In the genomic region with DNA sequence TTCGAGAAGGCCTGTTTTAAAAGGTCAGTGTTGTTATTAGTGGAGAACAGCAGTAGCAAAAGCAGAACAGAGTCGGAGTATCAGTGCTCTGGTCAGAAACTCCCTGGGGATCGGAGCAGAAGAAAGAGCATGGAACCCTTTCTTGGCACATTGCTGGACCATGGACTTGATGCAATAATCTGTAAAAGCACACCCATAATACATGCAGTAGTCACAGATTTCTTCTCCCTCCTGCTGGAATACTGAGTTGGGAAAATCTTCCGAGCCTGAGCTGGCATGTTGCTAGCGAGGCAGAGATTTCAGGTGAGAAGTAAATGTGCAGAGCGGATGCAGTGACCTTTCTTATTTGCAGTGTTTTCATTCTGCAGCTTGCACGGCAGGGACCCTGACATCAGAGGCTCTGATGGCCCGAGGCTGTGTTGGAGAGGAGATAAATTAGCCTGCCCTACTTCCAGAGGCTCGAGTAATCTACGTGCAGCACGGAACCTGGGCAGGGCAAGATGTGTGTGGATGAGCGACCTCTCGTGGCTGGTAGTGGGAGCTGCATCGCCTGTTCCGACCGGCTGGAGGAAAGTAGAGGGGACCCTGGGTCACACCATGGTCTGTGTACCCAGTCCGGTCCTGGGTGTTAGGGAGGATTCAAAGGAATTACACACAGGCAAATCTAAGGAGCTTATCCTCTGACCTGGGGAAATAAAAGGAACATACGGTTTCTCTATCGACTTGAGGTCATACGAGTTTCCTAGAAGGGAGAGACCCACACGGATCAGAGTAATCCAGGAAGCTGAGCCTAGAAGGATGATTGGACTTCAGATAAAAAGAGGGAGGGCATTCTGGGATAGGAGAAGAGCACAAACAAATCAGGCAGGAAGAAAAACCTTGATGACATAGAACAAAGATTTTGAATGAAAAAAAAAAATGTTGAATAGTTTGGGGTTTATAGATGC, we compare ENCODE assay signal across 1 cellular context.
TF ChIP-seq lines count a peak whose summit lies in the region.

No MANE protein-coding gene starts in this region.

TF ChIP-seq in HepG2, 621 proteins besides CTCF, POLR2A, EP300 and RAD21 (continued from another document and continues in another):
- TF ChIP-seq, protein P1, sequence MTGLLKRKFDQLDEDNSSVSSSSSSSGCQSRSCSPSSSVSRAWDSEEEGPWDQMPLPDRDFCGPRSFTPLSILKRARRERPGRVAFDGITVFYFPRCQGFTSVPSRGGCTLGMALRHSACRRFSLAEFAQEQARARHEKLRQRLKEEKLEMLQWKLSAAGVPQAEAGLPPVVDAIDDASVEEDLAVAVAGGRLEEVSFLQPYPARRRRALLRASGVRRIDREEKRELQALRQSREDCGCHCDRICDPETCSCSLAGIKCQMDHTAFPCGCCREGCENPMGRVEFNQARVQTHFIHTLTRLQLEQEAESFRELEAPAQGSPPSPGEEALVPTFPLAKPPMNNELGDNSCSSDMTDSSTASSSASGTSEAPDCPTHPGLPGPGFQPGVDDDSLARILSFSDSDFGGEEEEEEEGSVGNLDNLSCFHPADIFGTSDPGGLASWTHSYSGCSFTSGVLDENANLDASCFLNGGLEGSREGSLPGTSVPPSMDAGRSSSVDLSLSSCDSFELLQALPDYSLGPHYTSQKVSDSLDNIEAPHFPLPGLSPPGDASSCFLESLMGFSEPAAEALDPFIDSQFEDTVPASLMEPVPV (CRISPR knock-in tag; IDR thresholded peaks at IDR 0.05) = no peak
- TF ChIP-seq TBX2 (CRISPR knock-in tag; IDR thresholded peaks at IDR 0.05; ENCODE audit: borderline replicate concordance) (no peak), LCORL (IDR thresholded peaks at IDR 0.05) (no peak), LCORL (CRISPR knock-in tag; IDR thresholded peaks at IDR 0.05) (peak; percentile 34; the same call in 1 of the 2 replicates), HNF4A (CRISPR knock-in tag; IDR thresholded peaks at IDR 0.05) (no peak), ZNF788 (CRISPR knock-in tag; IDR thresholded peaks at IDR 0.05; ENCODE audit: borderline replicate concordance) (no peak), FOXJ3 (CRISPR knock-in tag; IDR thresholded peaks at IDR 0.05; ENCODE audit: borderline replicate concordance) (no peak), ZIK1 (CRISPR knock-in tag; IDR thresholded peaks at IDR 0.05; ENCODE audit: borderline replicate concordance, low read depth) (no peak), ZNF614 (CRISPR knock-in tag; IDR thresholded peaks at IDR 0.05; ENCODE audit: borderline replicate concordance) (no peak; the same call in 1 of the 2 replicates), ZFX (CRISPR knock-in tag; IDR thresholded peaks at IDR 0.05; ENCODE audit: low read depth) (peak; percentile 11; the same call in 1 of the 2 replicates), FIP1L1 (IDR thresholded peaks at IDR 0.05; ENCODE audit: borderline replicate concordance, insufficient read depth, low read depth, low read length) (no peak), ZNF44 (CRISPR knock-in tag; IDR thresholded peaks at IDR 0.05) (0 out of 2 replicates have a peak, but pooled peaks have one; percentile 57), GATAD1 (CRISPR knock-in tag; IDR thresholded peaks at IDR 0.05) (peak; percentile 34; the same call in 1 of the 2 replicates), GTF3A (CRISPR knock-in tag; conservative IDR thresholded peaks at IDR 0.05) (no peak), MED1 (CRISPR knock-in tag; IDR thresholded peaks at IDR 0.05) (peak; percentile 9; the same call in 1 of the 2 replicates), IRX3 (CRISPR knock-in tag; IDR thresholded peaks at IDR 0.05; ENCODE audit: borderline replicate concordance, low read depth) (no peak), BORCS8-MEF2B (CRISPR knock-in tag; IDR thresholded peaks at IDR 0.05) (peak; percentile 41; the same call in 1 of the 2 replicates), CEBPB (IDR thresholded peaks at IDR 0.05; ENCODE audit: borderline replicate concordance, low read depth, low read length) (no peak), ZNF230 (CRISPR knock-in tag; IDR thresholded peaks at IDR 0.05) (peak; percentile 40; the same call in 1 of the 2 replicates), ATRX (CRISPR knock-in tag; IDR thresholded peaks at IDR 0.05; ENCODE audit: borderline replicate concordance) (no peak), KLF9 (CRISPR knock-in tag; IDR thresholded peaks at IDR 0.05; ENCODE audit: low read depth) (no peak), ZNF317 (CRISPR knock-in tag; IDR thresholded peaks at IDR 0.05) (no peak), GABPB1 (CRISPR knock-in tag; IDR thresholded peaks at IDR 0.05) (0 out of 2 replicates have a peak, but pooled peaks have one; percentile 23), ZNF274 (CRISPR knock-in tag; IDR thresholded peaks at IDR 0.05) (peak; percentile 72; the same call in 1 of the 2 replicates), SNAPC2 (CRISPR knock-in tag; IDR thresholded peaks at IDR 0.05) (no peak), ZNF547 (CRISPR knock-in tag; IDR thresholded peaks at IDR 0.05) (no peak), ZNF205 (CRISPR knock-in tag; IDR thresholded peaks at IDR 0.05) (no peak), HIVEP1 (CRISPR knock-in tag; IDR thresholded peaks at IDR 0.05) (no peak), ZNF589 (CRISPR knock-in tag; conservative IDR thresholded peaks at IDR 0.05) (no peak), AKAP8 (CRISPR knock-in tag; IDR thresholded peaks at IDR 0.05) (no peak), RFX5 (IDR thresholded peaks at IDR 0.05; ENCODE audit: low read depth, low read length) (no peak), EED (CRISPR knock-in tag; IDR thresholded peaks at IDR 0.05) (no peak), HNRNPL (IDR thresholded peaks at IDR 0.05; ENCODE audit: low read depth, low read length) (no peak), SPEN (CRISPR knock-in tag; IDR thresholded peaks at IDR 0.05; ENCODE audit: low read depth) (0 out of 2 replicates have a peak, but pooled peaks have one; percentile 21), AGO2 (optimal IDR thresholded peaks at IDR 0.05; ENCODE audit: low read depth, low read length) (no peak), HOXA3 (CRISPR knock-in tag; IDR thresholded peaks at IDR 0.05) (no peak), STAT5B (CRISPR knock-in tag; IDR thresholded peaks at IDR 0.05) (no peak), ZNF460 (CRISPR knock-in tag; IDR thresholded peaks at IDR 0.05; ENCODE audit: borderline replicate concordance) (no peak), MAFK (conservative IDR thresholded peaks at IDR 0.05 in 1 of 2, IDR thresholded peaks at IDR 0.05 in 1 of 2; ENCODE audit: low read length in 2 of 2) (no peak), ZFYVE20 (CRISPR knock-in tag; IDR thresholded peaks at IDR 0.05; ENCODE audit: borderline replicate concordance, low read depth) (no peak), WIZ (CRISPR knock-in tag; IDR thresholded peaks at IDR 0.05) (peak; percentile 46), ETV6 (CRISPR knock-in tag; conservative IDR thresholded peaks at IDR 0.05) (no peak), ZNF501 (CRISPR knock-in tag; IDR thresholded peaks at IDR 0.05) (peak; percentile 49; the same call in 1 of the 2 replicates), ZNF30 (CRISPR knock-in tag; IDR thresholded peaks at IDR 0.05) (no peak), SMYD3 (CRISPR knock-in tag; IDR thresholded peaks at IDR 0.05) (no peak), MEIS2 (CRISPR knock-in tag; IDR thresholded peaks at IDR 0.05) (no peak), MYC (CRISPR knock-in tag; IDR thresholded peaks at IDR 0.05; ENCODE audit: borderline replicate concordance) (peak; percentile 49; the same call in 1 of the 2 replicates), SUZ12 (IDR thresholded peaks at IDR 0.05; ENCODE audit: low read depth, low read length) (no peak), CAMTA2 (CRISPR knock-in tag; IDR thresholded peaks at IDR 0.05; ENCODE audit: borderline replicate concordance) (no peak), ZNF607 (CRISPR knock-in tag; IDR thresholded peaks at IDR 0.05; ENCODE audit: borderline replicate concordance) (no peak), GABPA (IDR thresholded peaks at IDR 0.05; ENCODE audit: low read depth, low read length) (no peak), GABPA (CRISPR knock-in tag; IDR thresholded peaks at IDR 0.05; ENCODE audit: low read depth) (no peak), ETV5 (CRISPR knock-in tag; IDR thresholded peaks at IDR 0.05; ENCODE audit: borderline replicate concordance) (no peak)
- TF ChIP-seq, protein P2, sequence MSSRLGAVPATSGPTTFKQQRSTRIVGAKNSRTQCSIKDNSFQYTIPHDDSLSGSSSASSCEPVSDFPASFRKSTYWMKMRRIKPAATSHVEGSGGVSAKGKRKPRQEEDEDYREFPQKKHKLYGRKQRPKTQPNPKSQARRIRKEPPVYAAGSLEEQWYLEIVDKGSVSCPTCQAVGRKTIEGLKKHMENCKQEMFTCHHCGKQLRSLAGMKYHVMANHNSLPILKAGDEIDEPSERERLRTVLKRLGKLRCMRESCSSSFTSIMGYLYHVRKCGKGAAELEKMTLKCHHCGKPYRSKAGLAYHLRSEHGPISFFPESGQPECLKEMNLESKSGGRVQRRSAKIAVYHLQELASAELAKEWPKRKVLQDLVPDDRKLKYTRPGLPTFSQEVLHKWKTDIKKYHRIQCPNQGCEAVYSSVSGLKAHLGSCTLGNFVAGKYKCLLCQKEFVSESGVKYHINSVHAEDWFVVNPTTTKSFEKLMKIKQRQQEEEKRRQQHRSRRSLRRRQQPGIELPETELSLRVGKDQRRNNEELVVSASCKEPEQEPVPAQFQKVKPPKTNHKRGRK (CRISPR knock-in tag; IDR thresholded peaks at IDR 0.05) = no peak
- TF ChIP-seq, protein P3, sequence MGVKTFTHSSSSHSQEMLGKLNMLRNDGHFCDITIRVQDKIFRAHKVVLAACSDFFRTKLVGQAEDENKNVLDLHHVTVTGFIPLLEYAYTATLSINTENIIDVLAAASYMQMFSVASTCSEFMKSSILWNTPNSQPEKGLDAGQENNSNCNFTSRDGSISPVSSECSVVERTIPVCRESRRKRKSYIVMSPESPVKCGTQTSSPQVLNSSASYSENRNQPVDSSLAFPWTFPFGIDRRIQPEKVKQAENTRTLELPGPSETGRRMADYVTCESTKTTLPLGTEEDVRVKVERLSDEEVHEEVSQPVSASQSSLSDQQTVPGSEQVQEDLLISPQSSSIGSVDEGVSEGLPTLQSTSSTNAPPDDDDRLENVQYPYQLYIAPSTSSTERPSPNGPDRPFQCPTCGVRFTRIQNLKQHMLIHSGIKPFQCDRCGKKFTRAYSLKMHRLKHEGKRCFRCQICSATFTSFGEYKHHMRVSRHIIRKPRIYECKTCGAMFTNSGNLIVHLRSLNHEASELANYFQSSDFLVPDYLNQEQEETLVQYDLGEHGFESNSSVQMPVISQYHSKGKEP (CRISPR knock-in tag; IDR thresholded peaks at IDR 0.05) = no peak
- TF ChIP-seq, protein P4, sequence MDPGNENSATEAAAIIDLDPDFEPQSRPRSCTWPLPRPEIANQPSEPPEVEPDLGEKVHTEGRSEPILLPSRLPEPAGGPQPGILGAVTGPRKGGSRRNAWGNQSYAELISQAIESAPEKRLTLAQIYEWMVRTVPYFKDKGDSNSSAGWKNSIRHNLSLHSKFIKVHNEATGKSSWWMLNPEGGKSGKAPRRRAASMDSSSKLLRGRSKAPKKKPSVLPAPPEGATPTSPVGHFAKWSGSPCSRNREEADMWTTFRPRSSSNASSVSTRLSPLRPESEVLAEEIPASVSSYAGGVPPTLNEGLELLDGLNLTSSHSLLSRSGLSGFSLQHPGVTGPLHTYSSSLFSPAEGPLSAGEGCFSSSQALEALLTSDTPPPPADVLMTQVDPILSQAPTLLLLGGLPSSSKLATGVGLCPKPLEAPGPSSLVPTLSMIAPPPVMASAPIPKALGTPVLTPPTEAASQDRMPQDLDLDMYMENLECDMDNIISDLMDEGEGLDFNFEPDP (CRISPR knock-in tag; conservative IDR thresholded peaks at IDR 0.05) = no peak
- TF ChIP-seq, protein P5, sequence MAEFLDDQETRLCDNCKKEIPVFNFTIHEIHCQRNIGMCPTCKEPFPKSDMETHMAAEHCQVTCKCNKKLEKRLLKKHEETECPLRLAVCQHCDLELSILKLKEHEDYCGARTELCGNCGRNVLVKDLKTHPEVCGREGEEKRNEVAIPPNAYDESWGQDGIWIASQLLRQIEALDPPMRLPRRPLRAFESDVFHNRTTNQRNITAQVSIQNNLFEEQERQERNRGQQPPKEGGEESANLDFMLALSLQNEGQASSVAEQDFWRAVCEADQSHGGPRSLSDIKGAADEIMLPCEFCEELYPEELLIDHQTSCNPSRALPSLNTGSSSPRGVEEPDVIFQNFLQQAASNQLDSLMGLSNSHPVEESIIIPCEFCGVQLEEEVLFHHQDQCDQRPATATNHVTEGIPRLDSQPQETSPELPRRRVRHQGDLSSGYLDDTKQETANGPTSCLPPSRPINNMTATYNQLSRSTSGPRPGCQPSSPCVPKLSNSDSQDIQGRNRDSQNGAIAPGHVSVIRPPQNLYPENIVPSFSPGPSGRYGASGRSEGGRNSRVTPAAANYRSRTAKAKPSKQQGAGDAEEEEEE (CRISPR knock-in tag; IDR thresholded peaks at IDR 0.05; ENCODE audit: borderline replicate concordance) = 0 out of 2 replicates have a peak, but pooled peaks have one; percentile 64
- TF ChIP-seq, protein P6, sequence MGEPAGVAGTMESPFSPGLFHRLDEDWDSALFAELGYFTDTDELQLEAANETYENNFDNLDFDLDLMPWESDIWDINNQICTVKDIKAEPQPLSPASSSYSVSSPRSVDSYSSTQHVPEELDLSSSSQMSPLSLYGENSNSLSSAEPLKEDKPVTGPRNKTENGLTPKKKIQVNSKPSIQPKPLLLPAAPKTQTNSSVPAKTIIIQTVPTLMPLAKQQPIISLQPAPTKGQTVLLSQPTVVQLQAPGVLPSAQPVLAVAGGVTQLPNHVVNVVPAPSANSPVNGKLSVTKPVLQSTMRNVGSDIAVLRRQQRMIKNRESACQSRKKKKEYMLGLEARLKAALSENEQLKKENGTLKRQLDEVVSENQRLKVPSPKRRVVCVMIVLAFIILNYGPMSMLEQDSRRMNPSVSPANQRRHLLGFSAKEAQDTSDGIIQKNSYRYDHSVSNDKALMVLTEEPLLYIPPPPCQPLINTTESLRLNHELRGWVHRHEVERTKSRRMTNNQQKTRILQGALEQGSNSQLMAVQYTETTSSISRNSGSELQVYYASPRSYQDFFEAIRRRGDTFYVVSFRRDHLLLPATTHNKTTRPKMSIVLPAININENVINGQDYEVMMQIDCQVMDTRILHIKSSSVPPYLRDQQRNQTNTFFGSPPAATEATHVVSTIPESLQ (CRISPR knock-in tag; conservative IDR thresholded peaks at IDR 0.05) = 0 out of 2 replicates have a peak, but pooled peaks have one; percentile 52
- TF ChIP-seq, protein P7, sequence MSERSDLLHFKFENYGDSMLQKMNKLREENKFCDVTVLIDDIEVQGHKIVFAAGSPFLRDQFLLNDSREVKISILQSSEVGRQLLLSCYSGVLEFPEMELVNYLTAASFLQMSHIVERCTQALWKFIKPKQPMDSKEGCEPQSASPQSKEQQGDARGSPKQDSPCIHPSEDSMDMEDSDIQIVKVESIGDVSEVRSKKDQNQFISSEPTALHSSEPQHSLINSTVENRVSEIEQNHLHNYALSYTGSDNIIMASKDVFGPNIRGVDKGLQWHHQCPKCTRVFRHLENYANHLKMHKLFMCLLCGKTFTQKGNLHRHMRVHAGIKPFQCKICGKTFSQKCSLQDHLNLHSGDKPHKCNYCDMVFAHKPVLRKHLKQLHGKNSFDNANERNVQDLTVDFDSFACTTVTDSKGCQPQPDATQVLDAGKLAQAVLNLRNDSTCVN (CRISPR knock-in tag; IDR thresholded peaks at IDR 0.05; ENCODE audit: borderline replicate concordance) = peak; percentile 61; the same call in 1 of the 2 replicates
- TF ChIP-seq, protein P8, sequence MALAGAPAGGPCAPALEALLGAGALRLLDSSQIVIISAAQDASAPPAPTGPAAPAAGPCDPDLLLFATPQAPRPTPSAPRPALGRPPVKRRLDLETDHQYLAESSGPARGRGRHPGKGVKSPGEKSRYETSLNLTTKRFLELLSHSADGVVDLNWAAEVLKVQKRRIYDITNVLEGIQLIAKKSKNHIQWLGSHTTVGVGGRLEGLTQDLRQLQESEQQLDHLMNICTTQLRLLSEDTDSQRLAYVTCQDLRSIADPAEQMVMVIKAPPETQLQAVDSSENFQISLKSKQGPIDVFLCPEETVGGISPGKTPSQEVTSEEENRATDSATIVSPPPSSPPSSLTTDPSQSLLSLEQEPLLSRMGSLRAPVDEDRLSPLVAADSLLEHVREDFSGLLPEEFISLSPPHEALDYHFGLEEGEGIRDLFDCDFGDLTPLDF (CRISPR knock-in tag; IDR thresholded peaks at IDR 0.05) = no peak
